Comparison of ENCODE assay signal across 13 cellular contexts in the genomic region with DNA sequence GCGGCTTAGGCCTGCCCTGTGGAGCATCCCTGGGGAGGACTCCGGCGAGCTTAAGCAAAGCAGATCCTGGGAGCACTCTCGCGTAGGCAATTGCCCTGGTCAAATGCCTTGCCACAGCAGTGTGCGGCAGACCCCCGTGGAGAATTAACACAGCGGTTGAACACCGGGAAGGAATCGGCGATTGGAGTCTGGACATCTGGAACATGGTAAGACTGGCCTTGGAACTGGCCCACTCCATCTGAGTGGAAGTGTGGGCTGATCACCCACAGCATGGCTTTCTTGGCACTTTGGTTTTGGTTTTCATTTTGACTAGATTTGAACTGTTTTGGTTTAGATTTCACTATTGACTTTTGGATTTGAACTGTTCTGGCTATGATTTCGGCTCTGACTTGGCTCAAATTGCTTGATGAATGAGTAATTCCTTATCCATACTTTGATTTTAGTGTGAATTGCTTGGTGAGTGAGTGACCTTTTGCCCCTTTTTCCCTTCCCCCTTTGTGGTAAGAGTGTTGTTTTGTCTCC.
DNase-seq lines count a peak whose midpoint lies in the region; ATAC-seq and TF ChIP-seq lines count a peak whose summit lies in the region.
"Had no signal": no experiment of that assay in that cellular context is flagged by ENCODE, and none has a peak within 500 bp of the region (broad histone marks: within the 10 kb centered on the region; RNA-seq: fewer than 3 reads in every experiment).

No MANE protein-coding gene starts in this region.

- BruUV-seq in MCF 10A (replicated peaks; lab: Mats Ljungman, UMichigan), result no TSS peak

- H3K4me1 Mint-ChIP-seq in activated CD4-positive, alpha-beta T cell treated with anti-CD3 and anti-CD28 coated beads for 36 hours, result peaks cover 6% of the 10 kb centered on the region
- no peaks in the 10 kb centered on the region for H3K4me1 Mint-ChIP-seq in MCF 10A (ENCODE audit: insufficient read depth, unreplicated experiment)

- intact Hi-C loops in activated CD4-positive, alpha-beta T cell treated with anti-CD3 and anti-CD28 coated beads for 36 hours (cut with DNase I, micrococcal nuclease), result no loop called here
- intact Hi-C loops in MCF 10A (cut with micrococcal nuclease), result no loop called here

- H3K27ac Mint-ChIP-seq in activated CD4-positive, alpha-beta T cell treated with anti-CD3 and anti-CD28 coated beads for 36 hours, result no peak overlapping the region
- no peak overlapping the region for H3K27ac Mint-ChIP-seq in MCF 10A (ENCODE audit: low read depth, unreplicated experiment)

- peak; percentile 44 for ATAC-seq in activated CD4-positive, alpha-beta T cell treated with anti-CD3 and anti-CD28 coated beads for 36 hours
- ATAC-seq in GM21515 (IDR thresholded peaks at IDR 0.05; ENCODE audit: unreplicated experiment) (peak; percentile 43), HG03175 (IDR thresholded peaks at IDR 0.05; ENCODE audit: unreplicated experiment) (peak; percentile 69), omental fat pad (ENCODE audit: low FRiP score) (no peak)

- DNase-seq in activated CD4-positive, alpha-beta T cell treated with anti-CD3 and anti-CD28 coated beads for 36 hours, result no peak
- DNase-seq in activated CD4-positive, alpha-beta T cell treated with anti-CD3 and anti-CD28 coated beads, Interleukin-2, amount 50 U/mL, for 1 hour, result no peak
- DNase-seq in renal cortical epithelial cell (ENCODE audit: low read depth) (peak; percentile 45), omental fat pad (ENCODE audit: low spot score) (no peak), mesenteric fat pad (ENCODE audit: low spot score) (no peak), MCF 10A (ENCODE audit: unreplicated experiment) (no peak)
- DNase-seq: 8988T, amniotic stem cell, NCI-H774, WERI-Rb-1 had no signal

- H3K27me3 Mint-ChIP-seq in activated CD4-positive, alpha-beta T cell treated with anti-CD3 and anti-CD28 coated beads for 36 hours, result no peaks in the 10 kb centered on the region
- no peaks in the 10 kb centered on the region for H3K27me3 Mint-ChIP-seq in MCF 10A (ENCODE audit: insufficient read depth, unreplicated experiment)
- H3K27me3 Mint-ChIP-seq: IgD-negative memory B cell had no signal

- CTCF ChIA-PET in activated CD4-positive, alpha-beta T cell treated with anti-CD3 and anti-CD28 coated beads for 36 hours (lab: Charles Lee), result no interaction called here
- CTCF ChIA-PET in MCF 10A (lab: Yijun Ruan, JAX), result interaction anchor here (1.4 kb wide), 1 partner anchor 172 kb away, joined by 4 read pairs; no protein-coding TSS in a partner anchor

- TF ChIP-seq CTCF in omental fat pad (IDR thresholded peaks at IDR 0.05) (no peak), MCF 10A (IDR thresholded peaks at IDR 0.05; ENCODE audit: unreplicated experiment) (no peak)

- H3K9me3 Mint-ChIP-seq in activated CD4-positive, alpha-beta T cell treated with anti-CD3 and anti-CD28 coated beads for 36 hours (ENCODE audit: low read depth), result peaks cover 24% of the 10 kb centered on the region
- H3K9me3 Mint-ChIP-seq in MCF 10A (ENCODE audit: unreplicated experiment), result peaks cover 15% of the 10 kb centered on the region

- H3K4me3 Mint-ChIP-seq in activated CD4-positive, alpha-beta T cell treated with anti-CD3 and anti-CD28 coated beads for 36 hours, result no peak overlapping the region
- no peak overlapping the region for H3K4me3 Mint-ChIP-seq in MCF 10A (ENCODE audit: unreplicated experiment)

- peaks cover 59% of the 10 kb centered on the region for H3K36me3 Mint-ChIP-seq in activated CD4-positive, alpha-beta T cell treated with anti-CD3 and anti-CD28 coated beads for 36 hours (ENCODE audit: low read depth)
- no peaks in the 10 kb centered on the region for H3K36me3 Mint-ChIP-seq in MCF 10A (ENCODE audit: insufficient read depth, unreplicated experiment)

- POLR2A ChIA-PET in activated CD4-positive, alpha-beta T cell treated with anti-CD3 and anti-CD28 coated beads for 36 hours (lab: Charles Lee), result no interaction called here
- POLR2A ChIA-PET in MCF 10A (lab: Yijun Ruan, JAX), result no interaction called here
